1 cellular context compared by ENCODE assay signal in genomic region chr4:145097821-145098674, GRCh38.
TF ChIP-seq lines count a peak whose summit lies in the region.

Gene ABCE1, plus strand, starts transcription at chr4:145098311. Its CDS starts 6,102 bp downstream, at chr4:145104413.
Gene ANAPC10, minus strand, starts transcription at chr4:145098196. Its CDS starts 2,097 bp downstream, at chr4:145096099.

TF ChIP-seq in GM12878, 131 proteins besides CTCF, POLR2A, EP300 and RAD21 (continued from another document):
- TF ChIP-seq ZBTB33 (IDR thresholded peaks at IDR 0.05) (no peak), FOXM1 (IDR thresholded peaks at IDR 0.05; ENCODE audit: low read depth, low read length) (peak; percentile 46; the same call in 1 of the 2 replicates), ZNF592 (IDR thresholded peaks at IDR 0.05) (no peak), IRF5 (IDR thresholded peaks at IDR 0.05; ENCODE audit: borderline replicate concordance) (no peak), HDAC2 (IDR thresholded peaks at IDR 0.05) (no peak), RELA (IDR thresholded peaks at IDR 0.05; ENCODE audit: borderline replicate concordance, partially characterized antibody) (peak; percentile 57), NRF1 (conservative IDR thresholded peaks at IDR 0.05; ENCODE audit: low read depth, low read length) (peak; percentile 57), PAX5 (IDR thresholded peaks at IDR 0.05; ENCODE audit: borderline replicate concordance, low read depth, low read length) (peak; percentile 48; the same call in 1 of the 2 replicates), E2F8 (IDR thresholded peaks at IDR 0.05; ENCODE audit: low read depth, partially characterized antibody) (no peak), SRF (IDR thresholded peaks at IDR 0.05; ENCODE audit: low read depth in 2 of 2, low read length in 2 of 2) (peak; percentile 37 to 90; a peak in 2 of 4 replicates), YY1 (IDR thresholded peaks at IDR 0.05; ENCODE audit: low read depth, low read length) (peak; percentile 98), TCF3 (IDR thresholded peaks at IDR 0.05; ENCODE audit: borderline replicate concordance, insufficient read depth, low read depth, low read length) (peak; percentile 73; the same call in 1 of the 2 replicates)
TF ChIP-seq in GM12878: peak in this region for 66.
